Comparison of ENCODE assay signal across 23 cellular contexts in genomic region chr12:38949363-38949762, GRCh38. TPM values are rescaled to one million over a fixed set of nuclear protein-coding genes. Genes with fewer than 3 reads are reported as not detected.
"Had no signal": no experiment of that assay in that cellular context is flagged by ENCODE, and none has a peak within 500 bp of the region (broad histone marks: within the 10 kb centered on the region; RNA-seq: fewer than 3 reads in every experiment).

No MANE protein-coding gene starts in this region.

- H3K9me3 ChIP-seq: lower lobe of right lung, prostate gland, testis, tibial artery had no signal

- H3K27ac ChIP-seq: lower lobe of right lung, prostate gland, skin epidermis, spleen, testis, tibial artery had no signal

- ATAC-seq: effector memory CD8-positive, alpha-beta T cell; esophagus mucosa; left ventricle myocardium superior; lower lobe of right lung; naive thymus-derived CD8-positive, alpha-beta T cell; right cardiac atrium; stimulated activated memory B cell treated with anti-CD40 and anti-IgM and Interleukin-4, amounts not matched to agents 10 μg/mL and 1 μg/mL and 100 μg/mL, for 72 hours; stimulated activated naive CD8-positive, alpha-beta T cell treated with anti-CD3 and anti-CD28 coated beads, Interleukin-15, Interleukin-2, amounts not matched to agents 100 U/mL and 50 U/mL, for 24 hours had no signal

- H3K36me3 ChIP-seq: lower lobe of right lung, prostate gland, spleen, tibial artery had no signal

- H3K27me3 ChIP-seq: spleen, testis, tibial artery had no signal

- DNase-seq: cortex of kidney; effector memory CD8-positive, alpha-beta T cell; foreskin melanocyte; hypothalamus; immature natural killer cell; islet precursor cell; left ventricle myocardium superior; lower lobe of right lung; naive thymus-derived CD8-positive, alpha-beta T cell; nephron progenitor cell; nucleus accumbens; right cardiac atrium; spleen; stimulated activated CD4-positive, alpha-beta T cell treated with anti-CD3 and anti-CD28 coated beads, Interleukin-4, amount 100 ng/mL, for 4 hours; stimulated activated naive CD8-positive, alpha-beta T cell treated with anti-CD3 and anti-CD28 coated beads, Interleukin-15, Interleukin-2, amounts not matched to agents 100 U/mL and 50 U/mL, for 24 hours; substantia nigra; testis; tibial artery had no signal

- H3K4me1 ChIP-seq: lower lobe of right lung, prostate gland, spleen, testis, tibial artery had no signal

- H3K4me3 ChIP-seq: lower lobe of right lung, prostate gland, skin epidermis, spleen, tibial artery had no signal

RNA-seq across cellular contexts. Expression of gene CPNE8, which starts 44.0 kb away (rescaled TPM):
- total RNA-seq: myocyte had no signal
